14 cellular contexts compared by ENCODE assay signal in the genomic region with DNA sequence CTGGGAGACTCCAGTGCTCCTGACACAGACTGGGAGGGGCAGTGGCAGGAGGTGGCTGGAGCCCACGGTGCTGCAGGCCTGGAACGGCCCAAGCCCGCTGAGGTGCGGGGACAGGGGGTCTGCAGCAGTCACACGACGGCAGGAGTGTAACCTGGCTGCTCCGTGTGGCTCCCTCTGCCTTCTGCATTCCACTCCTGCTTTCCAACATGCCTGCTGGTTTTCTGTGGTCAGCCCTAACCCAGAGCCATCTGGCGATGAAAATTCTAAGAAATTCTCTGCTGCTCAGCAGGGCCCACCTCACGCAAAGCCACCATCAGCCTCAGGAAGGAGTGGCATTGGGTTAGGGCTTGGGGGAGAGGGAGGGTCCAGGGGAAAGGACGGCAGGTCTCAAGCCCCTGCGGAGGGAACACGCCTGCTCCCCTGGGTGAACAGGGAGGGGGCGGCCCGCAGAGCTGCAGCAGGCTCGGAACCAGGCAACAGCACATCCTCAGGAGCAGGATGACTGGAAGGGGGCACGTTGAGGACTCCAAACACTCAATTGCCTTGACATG.
"Had no signal": no experiment of that assay in that cellular context is flagged by ENCODE, and none has a peak within 500 bp of the region (broad histone marks: within the 10 kb centered on the region; RNA-seq: fewer than 3 reads in every experiment).

No MANE protein-coding gene starts in this region.

- H3K9me3 ChIP-seq: ascending aorta, lower lobe of right lung, tibial nerve, uterus had no signal

- DNase-seq: activated CD4-positive, alpha-beta T cell treated with anti-CD3 and anti-CD28 coated beads for 1 hour; activated CD4-positive, alpha-beta T cell treated with anti-CD3 and anti-CD28 coated beads, Interleukin-2, amount 50 U/mL, for 4 hours; activated naive CD4-positive, alpha-beta T cell treated with anti-CD3 and anti-CD28 coated beads, Interleukin-2, amount 10 ng/mL, durations not matched to agents 7 days and 5 days; activated T-cell treated with anti-CD3 and anti-CD28 coated beads, Interleukin-2, amount 50 U/mL, for 1 hour; cortex of kidney; effector CD8-positive, alpha-beta T cell; foreskin keratinocyte; lower lobe of right lung; stimulated activated CD4-positive, alpha-beta T cell treated with anti-CD3 and anti-CD28 coated beads, Interleukin-4, amount 100 ng/mL, for 24 hours; stimulated activated naive CD4-positive, alpha-beta T cell; uterus had no signal

- H3K27ac ChIP-seq: ascending aorta, foreskin keratinocyte, lower lobe of right lung, tibial nerve, uterus had no signal

- H3K27ac Mint-ChIP-seq: activated naive CD4-positive, alpha-beta T cell treated with anti-CD3 and anti-CD28 coated beads, Interleukin-2, amount 10 ng/mL, durations not matched to agents 7 days and 5 days had no signal

- FAIRE-seq: endothelial cell of umbilical vein had no signal

- ATAC-seq: foreskin keratinocyte, lower lobe of right lung had no signal

- H3K4me3 Mint-ChIP-seq: activated naive CD4-positive, alpha-beta T cell treated with anti-CD3 and anti-CD28 coated beads, Interleukin-2, amount 10 ng/mL, durations not matched to agents 7 days and 5 days had no signal

- H3K36me3 Mint-ChIP-seq: activated naive CD4-positive, alpha-beta T cell treated with anti-CD3 and anti-CD28 coated beads, Interleukin-2, amount 10 ng/mL, durations not matched to agents 7 days and 5 days had no signal

- H3K36me3 ChIP-seq: ascending aorta, lower lobe of right lung, tibial nerve, uterus had no signal

- H3K27me3 ChIP-seq: ascending aorta, uterus had no signal

- H3K4me1 ChIP-seq: ascending aorta, foreskin keratinocyte, uterus had no signal

- H3K4me3 ChIP-seq: ascending aorta, lower lobe of right lung, tibial nerve, uterus had no signal

- H3K9me3 Mint-ChIP-seq: activated naive CD4-positive, alpha-beta T cell treated with anti-CD3 and anti-CD28 coated beads, Interleukin-2, amount 10 ng/mL, durations not matched to agents 7 days and 5 days had no signal
